9 cellular contexts compared by ENCODE assay signal in the genomic region with DNA sequence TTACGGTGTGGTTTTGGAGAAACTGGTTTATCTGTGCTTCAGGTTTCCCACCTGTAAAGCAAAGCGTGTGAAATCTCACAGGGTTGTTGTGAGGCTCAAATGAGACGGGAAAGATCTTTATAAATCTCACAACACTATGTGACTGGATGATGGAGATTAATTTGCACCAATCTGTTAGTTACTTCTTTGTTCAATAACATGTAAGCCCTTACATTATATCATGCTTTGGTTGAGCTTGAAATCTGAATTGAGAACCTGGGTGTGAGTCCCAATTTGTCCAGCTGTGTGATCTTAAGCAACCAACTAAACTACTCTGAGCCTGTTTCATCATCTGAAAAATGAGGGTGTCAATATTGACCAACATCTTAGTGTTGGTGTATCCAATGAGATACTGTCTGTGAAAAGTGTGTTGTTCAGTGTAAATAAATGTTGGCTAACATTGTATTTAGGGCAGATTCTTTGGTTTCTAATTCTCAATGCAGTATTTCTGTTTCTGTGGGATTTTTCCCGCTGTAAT. TPM values are rescaled to one million over a fixed set of nuclear protein-coding genes. Genes with fewer than 3 reads are reported as not detected.
DNase-seq lines count a peak whose midpoint lies in the region; ATAC-seq, FAIRE-seq and TF ChIP-seq lines count a peak whose summit lies in the region.
"Had no signal": no experiment of that assay in that cellular context is flagged by ENCODE, and none has a peak within 500 bp of the region (broad histone marks: within the 10 kb centered on the region; RNA-seq: fewer than 3 reads in every experiment).

No MANE protein-coding gene starts in this region.

- DNase-seq in stimulated activated naive CD8-positive, alpha-beta T cell treated with anti-CD3 and anti-CD28 coated beads, Interleukin-15, Interleukin-2, amounts not matched to agents 100 U/mL and 50 U/mL, for 24 hours = no peak
- DNase-seq in amniotic epithelial cell (ENCODE audit: low read depth) (peak; percentile 9), memory B cell (ENCODE audit: low spot score in 2 of 2) (no peak), GM12891 (ENCODE audit: insufficient read length, low spot score) (no peak)
- DNase-seq: activated naive CD4-positive, alpha-beta T cell had no signal

- no peaks in the 10 kb centered on the region for H3K36me3 Mint-ChIP-seq in stimulated activated naive CD8-positive, alpha-beta T cell treated with anti-CD3 and anti-CD28 coated beads, Interleukin-15, Interleukin-2, amounts not matched to agents 100 ng/mL and 50 ng/mL, for 24 hours (ENCODE audit: low read depth)
- H3K36me3 Mint-ChIP-seq in memory B cell = no peaks in the 10 kb centered on the region

- TF ChIP-seq POLR2A in GM12891 (IDR thresholded peaks at IDR 0.05; ENCODE audit: low read depth, low read length) = no peak

- H3K27me3 Mint-ChIP-seq in stimulated activated naive CD8-positive, alpha-beta T cell treated with anti-CD3 and anti-CD28 coated beads, Interleukin-15, Interleukin-2, amounts not matched to agents 100 ng/mL and 50 ng/mL, for 24 hours = peaks cover 55% of the 10 kb centered on the region
- peaks cover 26% of the 10 kb centered on the region for H3K27me3 Mint-ChIP-seq in memory B cell

- no peaks in the 10 kb centered on the region for H3K9me3 Mint-ChIP-seq in stimulated activated naive CD8-positive, alpha-beta T cell treated with anti-CD3 and anti-CD28 coated beads, Interleukin-15, Interleukin-2, amounts not matched to agents 100 ng/mL and 50 ng/mL, for 24 hours
- H3K9me3 Mint-ChIP-seq in memory B cell = no peaks in the 10 kb centered on the region

- H3K27ac Mint-ChIP-seq in stimulated activated naive CD8-positive, alpha-beta T cell treated with anti-CD3 and anti-CD28 coated beads, Interleukin-15, Interleukin-2, amounts not matched to agents 100 ng/mL and 50 ng/mL, for 24 hours = no peak overlapping the region
- peak overlapping the region; percentile 85 for H3K27ac Mint-ChIP-seq in memory B cell

- no peak for ATAC-seq in stimulated activated naive CD8-positive, alpha-beta T cell treated with anti-CD3 and anti-CD28 coated beads, Interleukin-15, Interleukin-2, amounts not matched to agents 100 U/mL and 50 U/mL, for 24 hours
- ATAC-seq in memory B cell (ENCODE audit: low read depth) = no peak
- ATAC-seq in GM21390 (IDR thresholded peaks at IDR 0.05; ENCODE audit: unreplicated experiment) = no peak
- ATAC-seq in GM21423 (IDR thresholded peaks at IDR 0.05; ENCODE audit: unreplicated experiment) = no peak
- no peak for ATAC-seq in GM18870 (IDR thresholded peaks at IDR 0.05; ENCODE audit: unreplicated experiment)

- peaks cover 14% of the 10 kb centered on the region for H3K4me1 Mint-ChIP-seq in stimulated activated naive CD8-positive, alpha-beta T cell treated with anti-CD3 and anti-CD28 coated beads, Interleukin-15, Interleukin-2, amounts not matched to agents 100 ng/mL and 50 ng/mL, for 24 hours (ENCODE audit: low read depth)
- H3K4me1 Mint-ChIP-seq in memory B cell = peaks cover 7% of the 10 kb centered on the region

- H3K4me3 Mint-ChIP-seq in stimulated activated naive CD8-positive, alpha-beta T cell treated with anti-CD3 and anti-CD28 coated beads, Interleukin-15, Interleukin-2, amounts not matched to agents 100 ng/mL and 50 ng/mL, for 24 hours = peak overlapping the region; percentile 59
- H3K4me3 Mint-ChIP-seq in memory B cell = peak overlapping the region; percentile 88

- no peak for FAIRE-seq in GM12891 (lab: Jason Lieb, UNC)

TF ChIP-seq in GM12891, 5 proteins besides CTCF, POLR2A, EP300 and RAD21:
- TF ChIP-seq TAF1 (IDR thresholded peaks at IDR 0.05; ENCODE audit: low read depth, low read length) (no peak), SPI1 (IDR thresholded peaks at IDR 0.05; ENCODE audit: low read depth, low read length) (no peak), PAX5 (IDR thresholded peaks at IDR 0.05; ENCODE audit: insufficient read depth, low read length, severe bottlenecking) (no peak), POU2F2 (IDR thresholded peaks at IDR 0.05; ENCODE audit: low read depth, low read length) (no peak), POLR2AphosphoS5 (IDR thresholded peaks at IDR 0.05; ENCODE audit: low read depth, low read length) (no peak)

RNA-seq across cellular contexts. Expression of a gene that starts 0.7 kb away (rescaled TPM):
- not detected for polyA plus RNA-seq in GM12891 (2012; ENCODE audit: low read depth, missing spikeins)

RNA-seq across cellular contexts. Expression of a gene that starts 0.9 kb away (rescaled TPM):
- not detected for polyA plus RNA-seq in GM12891 (2012; ENCODE audit: low read depth, missing spikeins)

RNA-seq across cellular contexts. Expression of a gene that starts 6.4 kb away (rescaled TPM):
- polyA plus RNA-seq in GM12891 (2012; ENCODE audit: low read depth, missing spikeins) = 7.5 TPM

RNA-seq across cellular contexts. Expression of a gene that starts 53.7 kb away (rescaled TPM):
- polyA plus RNA-seq in GM12891 (2012; ENCODE audit: low read depth, missing spikeins) = 1.9 TPM
